ENCODE assay signal across 26 cellular contexts in genomic region chr5:69431424-69432303, GRCh38.
"Had no signal": no experiment of that assay in that cellular context is flagged by ENCODE, and none has a peak within 500 bp of the region (broad histone marks: within the 10 kb centered on the region; RNA-seq: fewer than 3 reads in every experiment).

No MANE protein-coding gene starts in this region.

- H3K27ac Mint-ChIP-seq: activated T-helper 2 cell treated with anti-CD3 and anti-CD28 coated beads, Interferon-gamma antibody, Interleukin-2, Interleukin-4, amounts not matched to agents 10 μg/mL and 5 μg/mL and 100 μg/mL, durations not matched to agents 14 hours and 24 hours and 36 hours had no signal

- H3K27me3 ChIP-seq: breast epithelium, MG63, SJSA1 had no signal

- H3K9me3 ChIP-seq: breast epithelium, MG63, SJSA1 had no signal

- H3K4me3 Mint-ChIP-seq: WTC11 had no signal

- ATAC-seq: PC-3, SK-N-SH treated with all-trans-retinoic acid at 6 μM for 48 hours, WTC11 had no signal

- H3K27ac ChIP-seq: breast epithelium, SJSA1 had no signal

- H3K4me1 Mint-ChIP-seq: WTC11 had no signal

- H3K4me3 ChIP-seq: breast epithelium, MG63, SJSA1 had no signal

- H3K36me3 ChIP-seq: breast epithelium, MG63, SJSA1 had no signal

- H3K4me1 ChIP-seq: breast epithelium, SJSA1 had no signal

- DNase-seq: activated CD4-positive, alpha-beta T cell treated with anti-CD3 and anti-CD28 coated beads for 48 hours; activated CD4-positive, alpha-beta T cell treated with anti-CD3 and anti-CD28 coated beads, Interleukin-2, amount 50 U/mL, for 4 hours; activated CD4-positive, CD25-positive, alpha-beta regulatory T cell treated with anti-CD3 and anti-CD28 coated beads, Interleukin-2, amount 50 U/mL, for 72 hours; activated CD8-positive, alpha-beta memory T cell treated with anti-CD3 and anti-CD28 coated beads for 24 hours; activated naive CD4-positive, alpha-beta T cell treated with anti-CD3 and anti-CD28 coated beads, Interleukin-2, amount 50 U/mL, for 16 hours; activated T-cell treated with anti-CD3 and anti-CD28 coated beads, Interleukin-2, amount 50 U/mL, for 48 hours; aorta; caudate nucleus; MG63; NCI-H1092 treated with DMSO at 0.1 percent for 48 hours; NCI-H1417 treated with DMSO at 0.1 percent for 48 hours; NCI-H1694; NCI-H2029; NCI-H345; NCI-H510A; NCI-H526 treated with DMSO at 0.1 percent for 48 hours; NCI-H82; NK-92 treated with Interleukin-12 subunit alpha and Interleukin-12 subunit beta, amount 100 ng/mL, for 24 hours; PC-3; SHP77; SW 1271 had no signal

- H3K9me3 Mint-ChIP-seq: activated T-helper 2 cell treated with anti-CD3 and anti-CD28 coated beads, Interferon-gamma antibody, Interleukin-2, Interleukin-4, amounts not matched to agents 10 μg/mL and 5 μg/mL and 100 μg/mL, durations not matched to agents 14 hours and 24 hours and 36 hours; WTC11 had no signal
